Comparison of ENCODE assay signal across 28 cellular contexts in the genomic region with DNA sequence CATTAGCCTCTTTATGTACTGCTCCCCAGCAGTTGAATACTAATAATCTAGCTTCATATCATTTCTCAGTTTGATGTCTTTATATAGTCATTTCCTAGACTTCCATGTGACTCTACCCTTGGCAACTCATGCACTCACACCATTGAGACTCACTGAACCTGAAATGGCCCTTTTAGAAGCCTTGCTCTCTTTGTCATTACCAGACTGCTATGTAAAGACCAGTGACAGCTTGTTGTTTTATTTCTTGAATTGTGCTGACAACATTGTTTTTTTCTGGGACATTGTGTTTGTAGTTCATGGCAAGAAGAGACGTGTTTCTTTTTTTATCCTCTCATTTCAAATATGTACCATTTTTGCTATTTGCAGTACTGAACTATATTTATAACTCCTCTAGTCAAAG.
DNase-seq lines count a peak whose midpoint lies in the region; ATAC-seq and TF ChIP-seq lines count a peak whose summit lies in the region.
"Had no signal": no experiment of that assay in that cellular context is flagged by ENCODE, and none has a peak within 500 bp of the region (broad histone marks: within the 10 kb centered on the region; RNA-seq: fewer than 3 reads in every experiment).

No MANE protein-coding gene starts in this region.

- no peak overlapping the region for H2BK15ac ChIP-seq in mesenchymal stem cell (ENCODE audit: low read depth, poor library complexity, severe bottlenecking)

- no peak overlapping the region for H4K8ac ChIP-seq in mesenchymal stem cell (ENCODE audit: low read length)

- H3K4me1 Mint-ChIP-seq in stimulated activated memory B cell treated with anti-CD40 and anti-IgM and Interleukin-4, amounts not matched to agents 10 μg/mL and 1 μg/mL and 100 μg/mL, for 72 hours: no peaks in the 10 kb centered on the region
- H3K4me1 Mint-ChIP-seq in GM23338: peaks cover 3% of the 10 kb centered on the region; the same call in 2 of the 3 replicates
- H3K4me1 Mint-ChIP-seq: B cell, natural killer cell had no signal

- no peak overlapping the region for H3K4me3 Mint-ChIP-seq in stimulated activated memory B cell treated with anti-CD40 and anti-IgM and Interleukin-4, amounts not matched to agents 10 μg/mL and 1 μg/mL and 100 μg/mL, for 72 hours
- no peak overlapping the region for H3K4me3 Mint-ChIP-seq in GM23338
- H3K4me3 Mint-ChIP-seq: activated T-cell treated with anti-CD3 and anti-CD28 coated beads, Interleukin-2, amount 50 U/mL, for 24 hours; B cell; natural killer cell; T-helper 2 cell treated with Interferon-gamma antibody and Interleukin-4, amounts not matched to agents 5 μg/mL and 100 μg/mL, for 36 hours had no signal

- no peaks in the 10 kb centered on the region; the same call in 1 of the 2 replicates for H3F3A ChIP-seq in MM.1S (ENCODE audit: insufficient read depth, low read length)
- H3F3A ChIP-seq in GM23338 (replicated peaks; ENCODE audit: low read depth): no peaks in the 10 kb centered on the region

- H4K91ac ChIP-seq in mesenchymal stem cell (ENCODE audit: low read length): no peak overlapping the region

- H2BK120ac ChIP-seq in mesenchymal stem cell (ENCODE audit: low read depth, low read length): no peak overlapping the region

- H3K4me3 ChIP-seq in MM.1S (ENCODE audit: low read length) (no peak overlapping the region), GM23338 (no peak overlapping the region), mesenchymal stem cell (ENCODE audit: insufficient read depth in 1 of 2, low read depth in 1 of 2, low read length in 2 of 2) (no peak overlapping the region)
- H3K4me3 ChIP-seq: A549, esophagus muscularis mucosa, GM12878, HAP-1, pancreas, upper lobe of left lung had no signal

- TF ChIP-seq CTCF in MM.1S (IDR thresholded peaks at IDR 0.05; ENCODE audit: low read length): no peak
- no peak for TF ChIP-seq CTCF in GM23338 (conservative IDR thresholded peaks at IDR 0.05; ENCODE audit: low read depth in 2 of 2)

- no peak overlapping the region for H2AK5ac ChIP-seq in mesenchymal stem cell (ENCODE audit: low read length, severe bottlenecking)

- H3K79me2 ChIP-seq in MM.1S (ENCODE audit: low read length) (no peaks in the 10 kb centered on the region), GM23338 (replicated peaks; ENCODE audit: insufficient read depth) (no peaks in the 10 kb centered on the region)

- H3K4me2 ChIP-seq in MM.1S (ENCODE audit: low read depth, low read length) (peak overlapping the region; percentile 4; the same call in 1 of the 2 replicates), GM23338 (no peak overlapping the region), mesenchymal stem cell (ENCODE audit: low read length, poor library complexity, severe bottlenecking) (no peak overlapping the region)
- H3K4me2 ChIP-seq: A549 had no signal

- H3K79me1 ChIP-seq in mesenchymal stem cell (replicated peaks; ENCODE audit: low read length, poor library complexity, severe bottlenecking): no peaks in the 10 kb centered on the region

- no peak overlapping the region for H3K9ac ChIP-seq in MM.1S (ENCODE audit: low read length)
- no peak overlapping the region for H3K9ac ChIP-seq in mesenchymal stem cell (ENCODE audit: low read length)

- no peak overlapping the region for H3K27ac Mint-ChIP-seq in stimulated activated memory B cell treated with anti-CD40 and anti-IgM and Interleukin-4, amounts not matched to agents 10 μg/mL and 1 μg/mL and 100 μg/mL, for 72 hours
- no peak overlapping the region for H3K27ac Mint-ChIP-seq in GM23338
- H3K27ac Mint-ChIP-seq: activated T-cell treated with anti-CD3 and anti-CD28 coated beads, Interleukin-2, amount 50 U/mL, for 24 hours; B cell; natural killer cell; T-helper 2 cell treated with Interferon-gamma antibody and Interleukin-4, amounts not matched to agents 5 μg/mL and 100 μg/mL, for 36 hours had no signal

- H3K9me3 Mint-ChIP-seq in stimulated activated memory B cell treated with anti-CD40 and anti-IgM and Interleukin-4, amounts not matched to agents 10 μg/mL and 1 μg/mL and 100 μg/mL, for 72 hours: peaks cover 2% of the 10 kb centered on the region
- H3K9me3 Mint-ChIP-seq in GM23338: no peaks in the 10 kb centered on the region

- no peak overlapping the region for H3K4ac ChIP-seq in mesenchymal stem cell (ENCODE audit: low read depth in 1 of 2, low read length in 2 of 2)

- no peak overlapping the region for H3K14ac ChIP-seq in mesenchymal stem cell (ENCODE audit: low read length in 2 of 2)

- no peak overlapping the region for H3K23ac ChIP-seq in mesenchymal stem cell (ENCODE audit: low read length in 2 of 2)

- no CpG with 5 or more reads among the region's 1 CpG for WGBS in mesenchymal stem cell

- H2BK5ac ChIP-seq in mesenchymal stem cell (ENCODE audit: low read depth, low read length, poor library complexity, severe bottlenecking): no peak overlapping the region

- H4K20me1 ChIP-seq in MM.1S (ENCODE audit: insufficient read depth, low read length): no peaks in the 10 kb centered on the region
- no peaks in the 10 kb centered on the region for H4K20me1 ChIP-seq in GM23338 (replicated peaks; ENCODE audit: insufficient read depth)

- H3K36me3 ChIP-seq in MM.1S (replicated peaks; ENCODE audit: insufficient read depth, low read length) (no peaks in the 10 kb centered on the region), GM23338 (ENCODE audit: insufficient read depth) (no peaks in the 10 kb centered on the region), mesenchymal stem cell (ENCODE audit: control insufficient read depth in 1 of 2, insufficient read depth in 2 of 2, low read depth in 1 of 2, low read length in 2 of 2) (no peaks in the 10 kb centered on the region)
- H3K36me3 ChIP-seq: esophagus muscularis mucosa, HAP-1, pancreas, upper lobe of left lung had no signal

- no peak overlapping the region for H3K18ac ChIP-seq in mesenchymal stem cell (ENCODE audit: low read depth in 1 of 2, low read length in 2 of 2)

- H3K36me3 Mint-ChIP-seq in stimulated activated memory B cell treated with anti-CD40 and anti-IgM and Interleukin-4, amounts not matched to agents 10 μg/mL and 1 μg/mL and 100 μg/mL, for 72 hours: no peaks in the 10 kb centered on the region
- no peaks in the 10 kb centered on the region for H3K36me3 Mint-ChIP-seq in GM23338 (ENCODE audit: low read depth)
- H3K36me3 Mint-ChIP-seq: natural killer cell had no signal

- no peak for ATAC-seq in stimulated activated memory B cell treated with anti-CD40 and anti-IgM and Interleukin-4, amounts not matched to agents 10 μg/mL and 1 μg/mL and 100 μg/mL, for 72 hours
- no peak for ATAC-seq in GM23338
- ATAC-seq: A549, GM12878, natural killer cell had no signal

- DNase-seq in Ammon's horn (ENCODE audit: low spot score): peak; percentile 2
- peak; percentile 43 for DNase-seq in MM.1S
- DNase-seq in NCI-H748 treated with DMSO at 0.1 percent for 48 hours (lab: John Stamatoyannopoulos, UW): peak; percentile 49
- peak; percentile 39 for DNase-seq in left kidney (ENCODE audit: low read depth, low spot score)
- no peak for DNase-seq in NK-92 treated with Interleukin-12 subunit alpha and Interleukin-12 subunit beta, amount 100 ng/mL, for 24 hours (lab: John Stamatoyannopoulos, UW)
- DNase-seq in GM23338 (ENCODE audit: low spot score): no peak
- no peak for DNase-seq in mesenchymal stem cell
- DNase-seq: activated CD4-positive, alpha-beta T cell treated with anti-CD3 and anti-CD28 coated beads for 48 hours; activated T-cell treated with anti-CD3 and anti-CD28 coated beads, Interleukin-2, amount 50 U/mL, for 24 hours; Caco-2; effector CD8-positive, alpha-beta T cell; foreskin melanocyte; hypothalamus; natural killer cell; NCI-H1092; NCI-H2107; NCI-H526 treated with DMSO at 0.1 percent for 48 hours; pancreas; stimulated activated CD8-positive, alpha-beta memory T cell treated with anti-CD3 and anti-CD28 coated beads, Interleukin-4, amount 100 ng/mL, for 48 hours; upper lobe of left lung had no signal

- H3K27me3 Mint-ChIP-seq in stimulated activated memory B cell treated with anti-CD40 and anti-IgM and Interleukin-4, amounts not matched to agents 10 μg/mL and 1 μg/mL and 100 μg/mL, for 72 hours: no peaks in the 10 kb centered on the region
- H3K27me3 Mint-ChIP-seq in GM23338 (ENCODE audit: insufficient read depth, low read depth, poor library complexity): no peaks in the 10 kb centered on the region
- H3K27me3 Mint-ChIP-seq: activated T-cell treated with anti-CD3 and anti-CD28 coated beads, Interleukin-2, amount 50 U/mL, for 24 hours; B cell had no signal

- H2BK12ac ChIP-seq in mesenchymal stem cell (ENCODE audit: low read length in 2 of 2): no peak overlapping the region

- H3K27me3 ChIP-seq in MM.1S (replicated peaks; ENCODE audit: insufficient read depth, low read length) (no peaks in the 10 kb centered on the region), GM23338 (ENCODE audit: insufficient read depth) (no peaks in the 10 kb centered on the region), mesenchymal stem cell (ENCODE audit: control insufficient read depth in 1 of 2, insufficient read depth in 1 of 2, low read length in 2 of 2) (no peaks in the 10 kb centered on the region)
- H3K27me3 ChIP-seq: esophagus muscularis mucosa, pancreas, upper lobe of left lung had no signal

- H2AFZ ChIP-seq in MM.1S (ENCODE audit: low read length) (no peak overlapping the region), GM23338 (no peak overlapping the region), mesenchymal stem cell (ENCODE audit: low read depth, low read length) (no peak overlapping the region)

- H3K9me3 ChIP-seq in MM.1S (replicated peaks; ENCODE audit: insufficient read depth, low read length) (no peaks in the 10 kb centered on the region), mesenchymal stem cell (ENCODE audit: control insufficient read depth, low read length) (no peaks in the 10 kb centered on the region)
- H3K9me3 ChIP-seq: A549, Caco-2, esophagus muscularis mucosa, HAP-1, pancreas, upper lobe of left lung had no signal

- H3K4me1 ChIP-seq in MM.1S (ENCODE audit: low read length) (peaks cover 11% of the 10 kb centered on the region), GM23338 (ENCODE audit: insufficient read depth) (no peaks in the 10 kb centered on the region), mesenchymal stem cell (ENCODE audit: control insufficient read depth, insufficient read depth, low read depth, low read length) (no peaks in the 10 kb centered on the region)
- H3K4me1 ChIP-seq: A549, Caco-2, esophagus muscularis mucosa, HAP-1, pancreas, upper lobe of left lung had no signal

- H3K9me2 ChIP-seq in MM.1S (replicated peaks; ENCODE audit: insufficient read depth, low read length) (no peaks in the 10 kb centered on the region), GM23338 (ENCODE audit: insufficient read depth) (no peaks in the 10 kb centered on the region)

- no peak overlapping the region; the same call in 1 of the 2 replicates for H3K27ac ChIP-seq in MM.1S (ENCODE audit: low read length)
- H3K27ac ChIP-seq in GM23338 (ENCODE audit: low read depth): no peak overlapping the region
- no peak overlapping the region for H3K27ac ChIP-seq in mesenchymal stem cell (ENCODE audit: low read length, poor library complexity, severe bottlenecking)
- H3K27ac ChIP-seq: A549, esophagus muscularis mucosa, pancreas, upper lobe of left lung, VCaP had no signal

TF ChIP-seq in GM23338, 12 proteins besides CTCF, POLR2A, EP300 and RAD21 (continues in another document):
- TF ChIP-seq CREB1 (CRISPR knock-in tag; IDR thresholded peaks at IDR 0.05; ENCODE audit: low read depth) (no peak), EZH2phosphoT487 (IDR thresholded peaks at IDR 0.05; ENCODE audit: unreplicated experiment) (no peak), ZNF114 (CRISPR knock-in tag; IDR thresholded peaks at IDR 0.05) (no peak)

Comparison
In these comparisons a context has a peak if more than half of its experiments do, and no peak if none do; other contexts are left out.
1. DNase-seq: peak in Ammon's horn (single experiment), MM.1S (single experiment), NCI-H748 treated with DMSO at 0.1 percent for 48 hours (single experiment) and left kidney (single experiment); none in NK-92 treated with Interleukin-12 subunit alpha and Interleukin-12 subunit beta, amount 100 ng/mL, for 24 hours (single experiment), GM23338 (single experiment) and mesenchymal stem cell (single experiment).